In the genomic region with DNA sequence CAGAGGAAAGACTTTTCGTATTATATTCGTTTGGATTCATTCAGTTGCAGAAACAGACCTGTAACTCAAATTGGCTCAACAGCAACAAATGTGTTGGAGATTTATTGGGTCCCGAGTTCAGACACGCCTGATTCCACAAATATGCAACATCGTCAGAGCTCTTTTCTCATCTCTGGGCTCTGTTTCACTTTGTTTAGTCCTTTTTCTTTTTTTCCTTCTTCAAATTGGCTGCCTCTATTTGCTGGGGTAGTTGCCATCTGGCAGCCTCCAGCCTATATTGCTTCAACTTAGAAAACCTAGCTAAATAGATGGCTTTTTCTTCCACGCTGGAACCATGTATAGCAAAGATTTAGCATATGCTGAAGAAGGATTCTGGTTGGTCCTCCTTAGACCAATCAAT, we compare ENCODE assay signal across 19 cellular contexts.
"Had no signal": no experiment of that assay in that cellular context is flagged by ENCODE, and none has a peak within 500 bp of the region (broad histone marks: within the 10 kb centered on the region; RNA-seq: fewer than 3 reads in every experiment).

No MANE protein-coding gene starts in this region.

- ATAC-seq: effector memory CD8-positive, alpha-beta T cell; left cardiac atrium; lower lobe of right lung had no signal

- H3K79me2 ChIP-seq: hepatocyte had no signal

- H3K27me3 ChIP-seq: esophagus squamous epithelium, hepatocyte, right atrium auricular region, stomach, thyroid gland, uterus had no signal

- H3K9me3 ChIP-seq: esophagus squamous epithelium, left ventricle myocardium inferior, lower lobe of right lung, right atrium auricular region, stomach, thyroid gland, uterus had no signal

- H2AFZ ChIP-seq: hepatocyte had no signal

- H3K4me3 ChIP-seq: esophagus squamous epithelium, hepatocyte, left ventricle myocardium inferior, lower lobe of right lung, right atrium auricular region, stomach, thyroid gland, uterus had no signal

- H3K36me3 ChIP-seq: esophagus squamous epithelium, left ventricle myocardium inferior, lower lobe of right lung, right atrium auricular region, stomach, thyroid gland, uterus had no signal

- DNase-seq: effector memory CD8-positive, alpha-beta T cell; esophagus squamous epithelium; foreskin fibroblast; kidney; left cardiac atrium; left ventricle myocardium inferior; lower lobe of right lung; mesendoderm; naive B cell; posterior cingulate gyrus; small intestine; stimulated activated CD4-positive, alpha-beta T cell treated with anti-CD3 and anti-CD28 coated beads, Interleukin-12 subunit alpha, Interleukin-12 subunit beta, amount 100 ng/mL, for 4 hours; stimulated activated naive CD4-positive, alpha-beta T cell; stomach; thyroid gland; uterus had no signal

- H3K4me2 ChIP-seq: hepatocyte had no signal

- H3K4me1 ChIP-seq: left ventricle myocardium inferior, lower lobe of right lung, right atrium auricular region, stomach, thyroid gland, uterus had no signal

- H3K27ac ChIP-seq: epithelial cell of prostate, hepatocyte, left ventricle myocardium inferior, lower lobe of right lung, right atrium auricular region, stomach, thyroid gland, uterus had no signal
